Comparison of ENCODE assay signal across 17 cellular contexts in the genomic region with DNA sequence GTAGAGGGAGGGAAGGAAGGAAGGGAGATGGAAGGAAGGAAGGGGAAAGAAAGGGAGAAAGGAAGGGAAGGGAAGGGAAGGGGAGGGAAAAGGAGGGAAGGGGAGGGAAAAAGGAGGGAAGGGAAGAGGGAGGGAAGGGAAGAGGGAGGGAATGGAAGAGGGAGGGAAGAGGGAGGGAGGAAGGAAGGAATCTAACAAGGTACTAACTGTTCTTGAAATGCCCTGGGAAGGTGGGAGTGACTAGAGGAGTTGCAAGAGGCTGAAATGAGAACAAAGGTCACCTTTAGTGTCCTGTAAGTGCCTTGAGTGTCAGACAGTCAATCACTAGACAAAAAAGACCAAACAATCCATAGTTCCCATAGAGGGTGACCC. TPM values are rescaled to one million over a fixed set of nuclear protein-coding genes. Genes with fewer than 3 reads are reported as not detected.
DNase-seq lines count a peak whose midpoint lies in the region; ATAC-seq and TF ChIP-seq lines count a peak whose summit lies in the region.
"Had no signal": no experiment of that assay in that cellular context is flagged by ENCODE, and none has a peak within 500 bp of the region (broad histone marks: within the 10 kb centered on the region; RNA-seq: fewer than 3 reads in every experiment).

No MANE protein-coding gene starts in this region.

- H3K4me3 ChIP-seq in HL-60 (replicated peaks; ENCODE audit: insufficient read depth, low read length), result no peak overlapping the region
- no peak overlapping the region for H3K4me3 ChIP-seq in OCI-LY7 (ENCODE audit: low read depth, low read length, poor library complexity, severe bottlenecking)
- H3K4me3 ChIP-seq: prostate gland, thyroid gland had no signal

- no peaks in the 10 kb centered on the region for H3K27me3 ChIP-seq in HL-60 (ENCODE audit: insufficient read depth, poor library complexity, severe bottlenecking)
- H3K27me3 ChIP-seq: thyroid gland had no signal

- POLR2A ChIA-PET in OCI-LY7 (lab: Charles Lee), result no interaction called here

- no peak for ATAC-seq in central memory CD8-positive, alpha-beta T cell (replicated peaks; ENCODE audit: extremely low read depth, poor library complexity, severe bottlenecking)
- ATAC-seq: Right ventricle myocardium inferior had no signal

- H3K4me2 ChIP-seq in OCI-LY7 (ENCODE audit: low read length), result no peak overlapping the region

- no peak for TF ChIP-seq CTCF in HL-60 (IDR thresholded peaks at IDR 0.05; ENCODE audit: insufficient read depth, low read length)
- TF ChIP-seq CTCF in progenitor cell of endocrine pancreas (IDR thresholded peaks at IDR 0.05; ENCODE audit: unreplicated experiment), result no peak
- no peak for TF ChIP-seq CTCF in OCI-LY7 (conservative IDR thresholded peaks at IDR 0.05; ENCODE audit: low read length)

- H3K9me2 ChIP-seq in OCI-LY7 (ENCODE audit: insufficient read depth, low read length), result no peaks in the 10 kb centered on the region

- peaks cover 20% of the 10 kb centered on the region for H3K79me2 ChIP-seq in OCI-LY7 (ENCODE audit: insufficient read depth, low read depth, low read length)

- no peaks in the 10 kb centered on the region for H3K9me3 ChIP-seq in OCI-LY7 (ENCODE audit: low read length)
- H3K9me3 ChIP-seq: prostate gland, thyroid gland had no signal

- intact Hi-C loops in OCI-LY7 (cut with micrococcal nuclease; ENCODE audit: unreplicated experiment), result loop anchor here (10.0 kb wide), 1 partner anchor 240 kb away; a partner anchor contains a TSS

- H3K4me1 Mint-ChIP-seq in T-helper 2 cell treated with Interferon-gamma antibody and Interleukin-4, amounts not matched to agents 5 μg/mL and 100 μg/mL, for 36 hours (ENCODE audit: low read depth), result peaks cover 64% of the 10 kb centered on the region
- peaks cover 39% of the 10 kb centered on the region for H3K4me1 Mint-ChIP-seq in central memory CD8-positive, alpha-beta T cell
- H3K4me1 Mint-ChIP-seq in progenitor cell of endocrine pancreas (ENCODE audit: low read depth), result peaks cover 33% of the 10 kb centered on the region

- peaks cover 35% of the 10 kb centered on the region for H3K4me1 ChIP-seq in OCI-LY7 (ENCODE audit: insufficient read depth, low read length, poor library complexity, severe bottlenecking)
- H3K4me1 ChIP-seq: prostate gland had no signal

- H2AFZ ChIP-seq in OCI-LY7 (ENCODE audit: low read length), result no peak overlapping the region

- H3K27ac ChIP-seq in HL-60 (replicated peaks) (peak overlapping the region; percentile 97), OCI-LY7 (ENCODE audit: low read depth, low read length, poor library complexity, severe bottlenecking) (no peak overlapping the region)
- H3K27ac ChIP-seq: prostate gland, thyroid gland had no signal

- H3K36me3 Mint-ChIP-seq in T-helper 2 cell treated with Interferon-gamma antibody and Interleukin-4, amounts not matched to agents 5 μg/mL and 100 μg/mL, for 36 hours (ENCODE audit: low read depth), result peaks cover 16% of the 10 kb centered on the region
- peaks cover 25% of the 10 kb centered on the region for H3K36me3 Mint-ChIP-seq in central memory CD8-positive, alpha-beta T cell (ENCODE audit: insufficient read depth)
- no peaks in the 10 kb centered on the region for H3K36me3 Mint-ChIP-seq in progenitor cell of endocrine pancreas (ENCODE audit: insufficient read depth)

- DNase-seq in T-helper 2 cell treated with Interferon-gamma antibody and Interleukin-4, amounts not matched to agents 5 μg/mL and 100 μg/mL, for 36 hours (ENCODE audit: low spot score), result no peak
- DNase-seq in T-helper 2 cell, result no peak
- DNase-seq in HL-60 (ENCODE audit: low read depth in 1 of 2, low spot score in 1 of 2), result peak in 1 of 2 experiments; percentile 26
- DNase-seq in central memory CD8-positive, alpha-beta T cell (ENCODE audit: low spot score in 2 of 2), result no peak
- no peak for DNase-seq in progenitor cell of endocrine pancreas (ENCODE audit: low spot score, unreplicated experiment)
- DNase-seq in NCI-H146 (lab: John Stamatoyannopoulos, UW), result no peak
- no peak for DNase-seq in glomerular visceral epithelial cell (ENCODE audit: extremely low spot score)
- DNase-seq in OCI-LY7 (ENCODE audit: low spot score), result no peak
- DNase-seq: activated CD8-positive, alpha-beta memory T cell treated with anti-CD3 and anti-CD28 coated beads, Interleukin-2, amount 50 U/mL, for 4 hours; activated naive CD8-positive, alpha-beta T cell treated with anti-CD3 and anti-CD28 coated beads, Interleukin-2, amount 10 ng/mL, durations not matched to agents 7 days and 5 days; cerebellar nuclear complex; GF-D8; NCI-H2107; NCI-H774; thyroid gland had no signal

- peak overlapping the region; percentile 20 for H3K4me3 Mint-ChIP-seq in T-helper 2 cell treated with Interferon-gamma antibody and Interleukin-4, amounts not matched to agents 5 μg/mL and 100 μg/mL, for 36 hours
- no peak overlapping the region for H3K4me3 Mint-ChIP-seq in central memory CD8-positive, alpha-beta T cell
- no peak overlapping the region for H3K4me3 Mint-ChIP-seq in progenitor cell of endocrine pancreas (ENCODE audit: low read depth)
- H3K4me3 Mint-ChIP-seq: activated naive CD8-positive, alpha-beta T cell treated with anti-CD3 and anti-CD28 coated beads, Interleukin-2, amount 10 ng/mL, durations not matched to agents 7 days and 5 days had no signal

- no TSS peak for BruUV-seq in OCI-LY7 (replicated peaks; lab: Mats Ljungman, UMichigan)

- no peaks in the 10 kb centered on the region for H3K27me3 Mint-ChIP-seq in T-helper 2 cell treated with Interferon-gamma antibody and Interleukin-4, amounts not matched to agents 5 μg/mL and 100 μg/mL, for 36 hours (ENCODE audit: low read depth)
- H3K27me3 Mint-ChIP-seq in central memory CD8-positive, alpha-beta T cell, result no peaks in the 10 kb centered on the region
- H3K27me3 Mint-ChIP-seq in progenitor cell of endocrine pancreas, result peaks cover 3% of the 10 kb centered on the region

- H3K9me3 Mint-ChIP-seq in T-helper 2 cell treated with Interferon-gamma antibody and Interleukin-4, amounts not matched to agents 5 μg/mL and 100 μg/mL, for 36 hours, result no peaks in the 10 kb centered on the region
- H3K9me3 Mint-ChIP-seq in central memory CD8-positive, alpha-beta T cell, result no peaks in the 10 kb centered on the region
- H3K9me3 Mint-ChIP-seq in progenitor cell of endocrine pancreas (ENCODE audit: low read depth), result no peaks in the 10 kb centered on the region
- H3K9me3 Mint-ChIP-seq: activated naive CD8-positive, alpha-beta T cell treated with anti-CD3 and anti-CD28 coated beads, Interleukin-2, amount 10 ng/mL, durations not matched to agents 7 days and 5 days had no signal

- peak overlapping the region; percentile 85 for H3K27ac Mint-ChIP-seq in T-helper 2 cell treated with Interferon-gamma antibody and Interleukin-4, amounts not matched to agents 5 μg/mL and 100 μg/mL, for 36 hours
- peak overlapping the region; percentile 39 for H3K27ac Mint-ChIP-seq in central memory CD8-positive, alpha-beta T cell (ENCODE audit: low read depth)
- H3K27ac Mint-ChIP-seq in progenitor cell of endocrine pancreas, result peak overlapping the region; percentile 14

- CTCF ChIA-PET in OCI-LY7 (lab: Charles Lee; ENCODE audit: unreplicated experiment), result interaction anchor here (0.7 kb wide), 1 partner anchor 76 kb away, joined by 3 read pairs; no protein-coding TSS in a partner anchor

- no peaks in the 10 kb centered on the region for H4K20me1 ChIP-seq in OCI-LY7 (ENCODE audit: insufficient read depth, low read length)

- H3K36me3 ChIP-seq in OCI-LY7 (ENCODE audit: insufficient read depth, low read length), result no peaks in the 10 kb centered on the region
- H3K36me3 ChIP-seq: prostate gland, thyroid gland had no signal

RNA-seq across cellular contexts. Expression of a gene that starts 2.3 kb away (rescaled TPM):
- 39.2 and 40.8 TPM in 2 replicates for total RNA-seq in progenitor cell of endocrine pancreas
- 7.5 and 8.5 TPM in 2 replicates for total RNA-seq in OCI-LY7 (2014; rRNA removed; shearing (Covaris generic))
- 16.6 and 16.7 TPM in 2 replicates for total RNA-seq in OCI-LY7 (2022)

Comparison
In these comparisons a context has a peak if more than half of its experiments do, and no peak if none do; other contexts are left out.
1. H3K27ac Mint-ChIP-seq: peak in every context shown above with its lines; median percentile 85 in T-helper 2 cell treated with Interferon-gamma antibody and Interleukin-4, amounts not matched to agents 5 μg/mL and 100 μg/mL, for 36 hours; 39 in central memory CD8-positive, alpha-beta T cell; 14 in progenitor cell of endocrine pancreas.